In the genomic region with DNA sequence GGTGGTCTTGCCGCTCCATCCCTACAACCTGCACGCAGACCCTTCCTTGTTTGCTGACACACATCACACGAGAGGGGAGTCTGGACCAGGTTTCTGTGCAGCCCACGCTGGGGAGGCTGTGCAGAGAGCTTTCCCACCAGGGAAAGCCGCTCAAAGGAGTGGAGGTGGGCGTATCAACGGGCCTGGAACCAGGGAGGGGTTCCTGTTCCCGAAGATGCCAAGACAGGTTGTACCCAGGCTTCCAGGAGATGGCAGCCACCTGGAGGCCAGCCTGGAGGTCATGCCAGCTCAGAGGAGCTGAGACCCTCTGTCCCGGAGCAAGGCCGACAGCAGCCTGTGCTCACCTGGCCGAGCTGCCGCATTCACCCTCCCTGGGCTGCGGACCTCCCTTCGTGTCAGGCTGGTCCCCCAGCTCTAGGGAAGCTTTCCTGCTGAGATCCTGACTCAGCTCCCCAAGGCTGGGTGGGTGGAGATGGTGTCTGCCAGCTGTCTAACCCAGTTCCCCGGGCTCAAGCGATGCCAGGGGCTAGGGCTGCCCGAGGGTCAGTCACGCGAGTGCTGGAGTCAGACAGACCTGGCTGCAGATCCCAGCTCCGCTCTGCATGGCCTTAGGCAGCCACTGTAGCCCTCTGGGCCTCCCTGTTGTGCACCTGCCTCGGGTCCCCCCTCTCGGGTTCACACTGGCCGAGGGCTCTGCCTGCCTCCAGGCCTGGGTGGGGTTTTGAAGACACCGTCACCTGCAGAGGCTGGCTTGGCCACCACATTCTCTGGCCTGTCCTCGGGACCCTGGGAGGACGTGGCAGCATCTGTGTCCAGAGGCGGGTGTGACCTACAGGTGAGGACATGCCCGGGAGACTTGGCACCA, we compare ENCODE assay signal across 20 cellular contexts. TPM values are rescaled to one million over a fixed set of nuclear protein-coding genes. Genes with fewer than 3 reads are reported as not detected.
DNase-seq lines count a peak whose midpoint lies in the region; ATAC-seq and TF ChIP-seq lines count a peak whose summit lies in the region.
"Had no signal": no experiment of that assay in that cellular context is flagged by ENCODE, and none has a peak within 500 bp of the region (broad histone marks: within the 10 kb centered on the region; RNA-seq: fewer than 3 reads in every experiment).

No MANE protein-coding gene starts in this region.

- H3K9ac ChIP-seq in mammary epithelial cell (ENCODE audit: insufficient read depth, low read length) = no peak overlapping the region
- H3K9ac ChIP-seq: BLaER1, GM23248 had no signal

- intact Hi-C loops in mammary epithelial cell (cut with micrococcal nuclease) (no loop called here), breast epithelium (cut with DNase I; ENCODE audit: low total_unique reads) (no loop called here), lower lobe of right lung (cut with DNase I) (no loop called here), left colon (cut with DNase I, micrococcal nuclease) (no loop called here)

- H3K4me1 ChIP-seq in mammary epithelial cell (ENCODE audit: insufficient read depth, low read length) = peaks cover 11% of the 10 kb centered on the region
- no peaks in the 10 kb centered on the region for H3K4me1 ChIP-seq in breast epithelium
- no peaks in the 10 kb centered on the region for H3K4me1 ChIP-seq in HEK293 (ENCODE audit: control insufficient read depth, insufficient read depth, low read length)
- H3K4me1 ChIP-seq in lower lobe of right lung = no peaks in the 10 kb centered on the region
- H3K4me1 ChIP-seq: Caco-2 had no signal

- H3K27me3 ChIP-seq in mammary epithelial cell (ENCODE audit: insufficient read depth, low read length) = peaks cover 12% of the 10 kb centered on the region
- peaks cover 0 to 43% of the 10 kb centered on the region in 2 donors for H3K27me3 ChIP-seq in breast epithelium
- H3K27me3 ChIP-seq in lower lobe of right lung (ENCODE audit: low read depth) = peaks cover 12% of the 10 kb centered on the region
- H3K27me3 ChIP-seq: BLaER1 had no signal

- H3K4me2 ChIP-seq in mammary epithelial cell (ENCODE audit: insufficient read depth, low read depth, low read length) = peak overlapping the region; percentile 14
- H3K4me2 ChIP-seq: BLaER1 had no signal

- H4K20me1 ChIP-seq in mammary epithelial cell (ENCODE audit: insufficient read depth, low read length) = no peaks in the 10 kb centered on the region
- H4K20me1 ChIP-seq: BLaER1 had no signal

- WGBS in mammary epithelial cell (ENCODE audit: low coverage, missing lambda C conversion rate) = 54% methylated on average over 17 of the region's 28 CpGs

- H3K4me3 ChIP-seq in mammary epithelial cell (replicated peaks in 1 of 3; ENCODE audit: insufficient read depth in 1 of 3, low read depth in 2 of 3, low read length in 3 of 3) (no peak overlapping the region), breast epithelium (no peak overlapping the region), HEK293 (ENCODE audit: low read depth, low read length) (no peak overlapping the region), lower lobe of right lung (no peak overlapping the region)
- H3K4me3 ChIP-seq: BLaER1, GM23248 had no signal

- TF ChIP-seq POLR2A in breast epithelium (IDR thresholded peaks at IDR 0.05) = no peak

- dilution Hi-C loops in mammary epithelial cell (cut with HindIII; ENCODE audit: low sequenced_read_pairs) = no loop called here

- CTCF ChIA-PET in mammary epithelial cell (lab: Charles Lee; ENCODE audit: low non-redundant PET) (interaction anchor here (0.6 kb wide), 1 partner anchor 89 kb away, joined by 4 read pairs; no protein-coding TSS in a partner anchor), HEK293 (lab: Yijun Ruan, JAX) (interaction anchor here (1.1 kb wide), 1 partner anchor 10 kb away, joined by 3 read pairs; no protein-coding TSS in a partner anchor)

- no peak overlapping the region for H2AFZ ChIP-seq in mammary epithelial cell (ENCODE audit: low read depth, low read length)
- H2AFZ ChIP-seq: GM23248 had no signal

- in situ Hi-C loops in mammary epithelial cell (cut with MboI; ENCODE audit: low sequenced_read_pairs in 2 of 2) = loop anchor here in 1 of 2 donors (25.0 kb wide), 1 partner anchor 312 kb away; a partner anchor contains a TSS

- POLR2A ChIA-PET in HEK293 (lab: Yijun Ruan, JAX) = interaction anchor here (0.5 kb wide), 1 partner anchor 27 kb away, joined by 3 read pairs; no protein-coding TSS in a partner anchor

- DNase-seq in mammary epithelial cell (no peak), breast epithelium (ENCODE audit: low spot score in 2 of 2) (no peak), lower lobe of right lung (no peak), left colon (no peak)
- DNase-seq in NK-92 treated with Interleukin-12 subunit alpha and Interleukin-12 subunit beta, amount 100 ng/mL, for 24 hours (lab: John Stamatoyannopoulos, UW) = no peak
- DNase-seq: Caco-2; CD4-positive, CD25-positive, alpha-beta regulatory T cell; DMS153; DND-41; GM23248; H9 had no signal

- ATAC-seq in lower lobe of right lung (peak; percentile 19 to 20), left colon (no peak)
- ATAC-seq: CD8-positive, alpha-beta T cell; HCT116 had no signal

- no TSS peak for BruUV-seq in mammary epithelial cell (replicated peaks; lab: Mats Ljungman, UMichigan)

- no peaks in the 10 kb centered on the region for H3K9me3 ChIP-seq in mammary epithelial cell (replicated peaks; ENCODE audit: insufficient read depth, low read length)
- H3K9me3 ChIP-seq in breast epithelium = no peaks in the 10 kb centered on the region
- H3K9me3 ChIP-seq in HEK293 (ENCODE audit: control insufficient read depth, insufficient read depth, low read depth, low read length) = no peaks in the 10 kb centered on the region
- no peaks in the 10 kb centered on the region for H3K9me3 ChIP-seq in lower lobe of right lung
- H3K9me3 ChIP-seq: BLaER1, Caco-2 had no signal

- H3K27ac ChIP-seq in mammary epithelial cell (ENCODE audit: insufficient read depth, low read depth, low read length) (no peak overlapping the region), breast epithelium (no peak overlapping the region), HEK293 (ENCODE audit: extremely low read depth, low read depth, low read length) (no peak overlapping the region), lower lobe of right lung (no peak overlapping the region)
- H3K27ac ChIP-seq: 22Rv1, BLaER1, C4-2B, GM23248 had no signal

- H3K79me2 ChIP-seq in mammary epithelial cell (ENCODE audit: insufficient read depth, low read length) = no peaks in the 10 kb centered on the region

- TF ChIP-seq CTCF in mammary epithelial cell (conservative IDR thresholded peaks at IDR 0.05 in 1 of 2, IDR thresholded peaks at IDR 0.05 in 1 of 2; ENCODE audit: extremely low read depth in 1 of 2, insufficient read depth in 1 of 2, low read depth in 1 of 2, low read length in 2 of 2) (no peak), breast epithelium (IDR thresholded peaks at IDR 0.05) (no peak), HEK293 (tag by site-specific recombination; IDR thresholded peaks at IDR 0.05) (no peak), lower lobe of right lung (IDR thresholded peaks at IDR 0.05) (no peak)

- H3K36me3 ChIP-seq in mammary epithelial cell (ENCODE audit: insufficient read depth, low read length) (no peaks in the 10 kb centered on the region), breast epithelium (no peaks in the 10 kb centered on the region), HEK293 (ENCODE audit: control insufficient read depth in 2 of 2, insufficient read depth in 1 of 2, low read length in 2 of 2) (no peaks in the 10 kb centered on the region), lower lobe of right lung (no peaks in the 10 kb centered on the region)
- H3K36me3 ChIP-seq: BLaER1 had no signal

TF ChIP-seq in HEK293, 187 proteins besides CTCF, POLR2A, EP300 and RAD21:
- TF ChIP-seq HOXA7 (CRISPR knock-in tag; IDR thresholded peaks at IDR 0.05; ENCODE audit: borderline replicate concordance) (no peak), ZNF324 (tag by site-specific recombination; IDR thresholded peaks at IDR 0.05) (no peak), ZBTB7A (tag by site-specific recombination; IDR thresholded peaks at IDR 0.05; ENCODE audit: low read depth) (no peak), ZFHX2 (tag by site-specific recombination; conservative IDR thresholded peaks at IDR 0.05) (peak; percentile 69)
TF ChIP-seq in HEK293: peak in this region for 1.

RNA-seq across cellular contexts. Expression of a gene that starts 28.5 kb away (rescaled TPM):
- total RNA-seq in mammary epithelial cell = 10 to 100 TPM; 14.8 to 21.3 TPM
- polyA plus RNA-seq in mammary epithelial cell = 12.3 TPM
- 22.2 TPM for polyA minus RNA-seq in mammary epithelial cell
- total RNA-seq in breast epithelium = 1 to 10 TPM; 5.6 to 8.8 (median 6.2) TPM
- total RNA-seq in lower lobe of right lung = 10.5 TPM
- total RNA-seq in left colon = 1 to 10 TPM; 6.1 to 7.4 TPM

RNA-seq across cellular contexts. Expression of a gene that starts 29.7 kb away (rescaled TPM):
- total RNA-seq in mammary epithelial cell (under 1 TPM in 1 of 2 donors, not detected in 1; 0.05 TPM), breast epithelium (not detected), lower lobe of right lung (6.6 TPM), left colon (under 1 TPM; 0.52 to 0.67 TPM)
- not detected for polyA plus RNA-seq in mammary epithelial cell
- polyA minus RNA-seq in mammary epithelial cell = not detected
- total RNA-seq: CD4-positive, CD25-positive, alpha-beta regulatory T cell; GM23248; H4; HFFc6 had no signal
- polyA plus RNA-seq: AG04450; CD4-positive, CD25-positive, alpha-beta regulatory T cell; GM23248 had no signal

RNA-seq across cellular contexts. Expression of a gene that starts 53.2 kb away (rescaled TPM):
- total RNA-seq in mammary epithelial cell (10 to 100 TPM; 34.3 to 34.4 TPM), breast epithelium (10 to 100 TPM in 1 of 3 donors, 1 to 10 TPM in 2; 5.6 to 19.0 (median 8.6) TPM), lower lobe of right lung (19.2 TPM), left colon (1 to 10 TPM; 2.0 to 3.1 TPM)
- polyA plus RNA-seq in mammary epithelial cell = 9.1 TPM
- polyA minus RNA-seq in mammary epithelial cell = 2.2 TPM
